In the genomic region with DNA sequence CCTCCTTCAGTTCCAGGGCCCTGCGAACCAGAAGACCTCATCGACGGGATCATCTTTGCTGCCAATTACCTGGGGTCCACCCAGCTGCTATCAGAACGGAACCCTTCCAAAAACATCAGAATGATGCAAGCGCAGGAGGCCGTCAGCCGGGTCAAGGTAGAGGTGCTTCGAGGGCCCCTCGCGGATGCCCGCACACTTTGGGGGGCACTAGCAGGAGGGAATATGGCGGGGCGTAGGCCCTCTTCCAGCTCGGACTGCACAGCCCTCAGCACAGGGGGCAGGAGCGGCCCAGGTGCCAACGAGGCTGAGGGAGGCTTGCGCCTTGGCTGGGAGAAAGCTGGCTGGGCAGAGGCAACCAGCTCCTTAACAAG, we compare ENCODE assay signal across 25 cellular contexts.
"Had no signal": no experiment of that assay in that cellular context is flagged by ENCODE, and none has a peak within 500 bp of the region (broad histone marks: within the 10 kb centered on the region; RNA-seq: fewer than 3 reads in every experiment).

No MANE protein-coding gene starts in this region.

- ATAC-seq: activated CD4-positive, CD25-positive, alpha-beta regulatory T cell treated with anti-CD3 and anti-CD28 coated beads, Interleukin-2, amount 50 U/mL, for 24 hours; heart right ventricle; sciatic nerve had no signal

- H3K4me1 ChIP-seq: esophagus squamous epithelium, heart right ventricle, left ventricle myocardium inferior, vagina had no signal

- DNase-seq: activated CD4-positive, alpha-beta memory T cell treated with anti-CD3 and anti-CD28 coated beads for 36 hours; activated CD4-positive, alpha-beta T cell treated with anti-CD3 and anti-CD28 coated beads, Interleukin-2, amount 10 ng/mL, durations not matched to agents 24 days and 14 days; activated CD8-positive, alpha-beta memory T cell treated with anti-CD3 and anti-CD28 coated beads, Interleukin-2, amount 50 U/mL, for 4 hours; activated effector memory CD4-positive, alpha-beta T cell treated with anti-CD3 and anti-CD28 coated beads, Interleukin-2, amount 50 U/mL, for 16 hours; activated naive CD4-positive, alpha-beta T cell treated with anti-CD3 and anti-CD28 coated beads for 36 hours; activated T-cell treated with anti-CD3 and anti-CD28 coated beads, Interleukin-2, amount 50 U/mL, for 1 hour; amniotic stem cell; caudate nucleus; effector CD4-positive, alpha-beta T cell; esophagus squamous epithelium; foreskin melanocyte; heart right ventricle; left ventricle myocardium inferior; small intestine; stimulated activated CD4-positive, alpha-beta T cell treated with anti-CD3 and anti-CD28 coated beads, Interleukin-15, amount 100 ng/mL, for 24 hours; stimulated activated CD4-positive, alpha-beta T cell treated with anti-CD3 and anti-CD28 coated beads, Interleukin-2, amount 100 ng/mL, for 24 hours; stimulated activated naive CD4-positive, alpha-beta T cell; T-helper 9 cell had no signal

- H3K36me3 ChIP-seq: esophagus squamous epithelium, heart right ventricle, left ventricle myocardium inferior, neutrophil, thoracic aorta, vagina had no signal

- H3K9me3 ChIP-seq: esophagus squamous epithelium, heart right ventricle, left ventricle myocardium inferior, neutrophil, thoracic aorta, vagina had no signal

- H3K27ac ChIP-seq: epithelial cell of prostate, esophagus squamous epithelium, heart right ventricle, left ventricle myocardium inferior, neutrophil, thoracic aorta, vagina, VCaP had no signal

- H3K27me3 ChIP-seq: esophagus squamous epithelium, neutrophil, vagina had no signal

- H3K4me3 ChIP-seq: esophagus squamous epithelium, heart right ventricle, left ventricle myocardium inferior, thoracic aorta, vagina had no signal
